ENCODE assay signal across 8 cellular contexts in the genomic region with DNA sequence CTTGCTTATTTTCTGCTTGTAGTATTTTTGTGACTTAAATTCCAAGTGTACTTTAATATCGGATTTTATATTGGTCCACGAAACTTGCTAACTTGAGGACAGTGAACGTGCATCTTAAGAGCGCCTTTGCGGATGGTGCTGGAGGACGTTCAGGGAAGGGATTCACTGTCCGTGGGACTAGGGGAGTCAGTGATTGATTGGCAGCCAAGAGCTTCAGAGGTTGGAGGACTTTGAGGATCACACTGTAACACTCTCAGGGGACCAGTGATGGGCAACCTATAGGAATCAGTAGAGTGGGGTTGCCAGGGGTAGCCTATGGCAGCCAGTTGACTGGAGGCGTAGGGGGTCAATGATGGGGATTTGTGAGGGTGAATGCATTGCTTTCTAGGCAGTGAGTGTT. TPM values are rescaled to one million over a fixed set of nuclear protein-coding genes. Genes with fewer than 3 reads are reported as not detected.
DNase-seq lines count a peak whose midpoint lies in the region; ATAC-seq and TF ChIP-seq lines count a peak whose summit lies in the region.

No MANE protein-coding gene starts in this region.

- DNase-seq in ELR (ENCODE audit: low read depth) (peak; percentile 28), RWPE1 (ENCODE audit: low spot score) (peak; percentile 5), fibroblast of lung (ENCODE audit: low read depth in 2 of 2) (no peak), progenitor cell of endocrine pancreas (ENCODE audit: low spot score, unreplicated experiment) (no peak), NCI-H2227 treated with DMSO at 0.1 percent for 48 hours (lab: John Stamatoyannopoulos, UW) (no peak)
- no peak for DNase-seq in stimulated activated CD4-positive, alpha-beta T cell treated with anti-CD3 and anti-CD28 coated beads, Interleukin-1b, Interleukin-23, amount 100 ng/mL, for 48 hours

- H3K27ac ChIP-seq in RWPE1 (peak overlapping the region; percentile 55), fibroblast of lung (ENCODE audit: insufficient read depth, low read length) (peak overlapping the region; percentile 71)

- peaks cover 5% of the 10 kb centered on the region for H3K36me3 ChIP-seq in fibroblast of lung (ENCODE audit: control insufficient read depth, insufficient read depth, low read length)

- peak overlapping the region; percentile 66 for H3K9ac ChIP-seq in fibroblast of lung (ENCODE audit: insufficient read depth, low read length)

- POLR2A ChIA-PET in RWPE1 (lab: Yijun Ruan, JAX; ENCODE audit: low non-redundant PET): no interaction called here

- H3K79me2 ChIP-seq in fibroblast of lung (ENCODE audit: control insufficient read depth, insufficient read depth, low read length): peaks cover 17% of the 10 kb centered on the region

- no peaks in the 10 kb centered on the region for H3K9me3 Mint-ChIP-seq in progenitor cell of endocrine pancreas (ENCODE audit: low read depth)

- H3K4me3 ChIP-seq in fibroblast of lung (replicated peaks in 1 of 4; ENCODE audit: control extremely low read depth in 1 of 4, insufficient read depth in 1 of 4, low read depth in 3 of 4, low read length in 4 of 4): peak overlapping the region; percentile 88 to 97 (median 91)

- H2AFZ ChIP-seq in fibroblast of lung (ENCODE audit: low read length): peak overlapping the region; percentile 67

- H3K4me2 ChIP-seq in fibroblast of lung (ENCODE audit: extremely low read depth, insufficient read depth, low read length): peak overlapping the region; percentile 100

- no peaks in the 10 kb centered on the region for H3K27me3 ChIP-seq in fibroblast of lung (ENCODE audit: control insufficient read depth, insufficient read depth, low read length)

- CTCF ChIA-PET in RWPE1 (lab: Yijun Ruan, JAX): interaction anchor here (0.7 kb wide), 1 partner anchor 1110 kb away, joined by 5 read pairs; no protein-coding TSS in a partner anchor

- peaks cover 1% of the 10 kb centered on the region for H3K36me3 Mint-ChIP-seq in progenitor cell of endocrine pancreas (ENCODE audit: insufficient read depth)

- no peaks in the 10 kb centered on the region for H3K9me3 ChIP-seq in fibroblast of lung (ENCODE audit: control insufficient read depth, insufficient read depth, low read depth, low read length)

- H3K4me1 Mint-ChIP-seq in progenitor cell of endocrine pancreas (ENCODE audit: low read depth): peaks cover 14% of the 10 kb centered on the region

- peaks cover 9% of the 10 kb centered on the region for H3K4me1 ChIP-seq in fibroblast of lung (ENCODE audit: control insufficient read depth, extremely low read depth, insufficient read depth, low read length)

- H4K20me1 ChIP-seq in fibroblast of lung (ENCODE audit: control insufficient read depth, extremely low read depth, insufficient read depth, low read length): no peaks in the 10 kb centered on the region

- H3K27ac Mint-ChIP-seq in progenitor cell of endocrine pancreas: peak overlapping the region; percentile 93

- ATAC-seq in GM18858 (IDR thresholded peaks at IDR 0.05; ENCODE audit: unreplicated experiment): no peak
- ATAC-seq in HG02884 (IDR thresholded peaks at IDR 0.05; ENCODE audit: unreplicated experiment): no peak

- TF ChIP-seq CTCF in RWPE1 (conservative IDR thresholded peaks at IDR 0.05; ENCODE audit: low read depth) (no peak), fibroblast of lung (conservative IDR thresholded peaks at IDR 0.05 in 1 of 2, IDR thresholded peaks at IDR 0.05 in 1 of 2; ENCODE audit: low read depth in 1 of 2, low read length in 2 of 2) (no peak), progenitor cell of endocrine pancreas (IDR thresholded peaks at IDR 0.05; ENCODE audit: unreplicated experiment) (no peak)

- H3K4me3 Mint-ChIP-seq in progenitor cell of endocrine pancreas (ENCODE audit: low read depth): peak overlapping the region; percentile 93

- H3K27me3 Mint-ChIP-seq in progenitor cell of endocrine pancreas: peaks cover 10% of the 10 kb centered on the region

RNA-seq across cellular contexts. Expression of a gene that starts 0.5 kb away (rescaled TPM):
- total RNA-seq in fibroblast of lung (4.1 and 5.0 TPM in 2 replicates), progenitor cell of endocrine pancreas (14.6 and 14.9 TPM in 2 replicates)
- polyA plus RNA-seq in fibroblast of lung: 4.7 and 7.6 TPM in 2 replicates
- 7.0 and 7.1 TPM in 2 replicates for polyA plus RNA-seq in fibroblast of lung (2012)
- 1.2 and 2.4 TPM in 2 replicates for polyA minus RNA-seq in fibroblast of lung (ENCODE audit: low replicate concordance)

RNA-seq across cellular contexts. Expression of a gene that starts 40.1 kb away (rescaled TPM):
- total RNA-seq in fibroblast of lung (not detected in 2 replicates), progenitor cell of endocrine pancreas (not detected in 2 replicates)
- polyA plus RNA-seq in fibroblast of lung: not detected in 2 replicates
- polyA plus RNA-seq in fibroblast of lung (2012): not detected in 2 replicates
- polyA minus RNA-seq in fibroblast of lung (ENCODE audit: low replicate concordance): not detected in 2 replicates

RNA-seq across cellular contexts. Expression of a gene that starts 58.6 kb away (rescaled TPM):
- total RNA-seq in fibroblast of lung (not detected in 2 replicates), progenitor cell of endocrine pancreas (not detected in 2 replicates)
- polyA plus RNA-seq in fibroblast of lung: not detected in 2 replicates
- polyA plus RNA-seq in fibroblast of lung (2012): not detected in 2 replicates
- polyA minus RNA-seq in fibroblast of lung (ENCODE audit: low replicate concordance): not detected in 2 replicates

Comparison
In these comparisons a context has a peak if more than half of its experiments do, and no peak if none do; other contexts are left out.
1. DNase-seq: peak in ELR (single experiment) and RWPE1 (single experiment); none in fibroblast of lung (0 of 2), progenitor cell of endocrine pancreas (single experiment), stimulated activated CD4-positive, alpha-beta T cell treated with anti-CD3 and anti-CD28 coated beads, Interleukin-1b, Interleukin-23, amount 100 ng/mL, for 48 hours (single experiment) and NCI-H2227 treated with DMSO at 0.1 percent for 48 hours (single experiment).